8 cellular contexts compared by ENCODE assay signal in the genomic region with DNA sequence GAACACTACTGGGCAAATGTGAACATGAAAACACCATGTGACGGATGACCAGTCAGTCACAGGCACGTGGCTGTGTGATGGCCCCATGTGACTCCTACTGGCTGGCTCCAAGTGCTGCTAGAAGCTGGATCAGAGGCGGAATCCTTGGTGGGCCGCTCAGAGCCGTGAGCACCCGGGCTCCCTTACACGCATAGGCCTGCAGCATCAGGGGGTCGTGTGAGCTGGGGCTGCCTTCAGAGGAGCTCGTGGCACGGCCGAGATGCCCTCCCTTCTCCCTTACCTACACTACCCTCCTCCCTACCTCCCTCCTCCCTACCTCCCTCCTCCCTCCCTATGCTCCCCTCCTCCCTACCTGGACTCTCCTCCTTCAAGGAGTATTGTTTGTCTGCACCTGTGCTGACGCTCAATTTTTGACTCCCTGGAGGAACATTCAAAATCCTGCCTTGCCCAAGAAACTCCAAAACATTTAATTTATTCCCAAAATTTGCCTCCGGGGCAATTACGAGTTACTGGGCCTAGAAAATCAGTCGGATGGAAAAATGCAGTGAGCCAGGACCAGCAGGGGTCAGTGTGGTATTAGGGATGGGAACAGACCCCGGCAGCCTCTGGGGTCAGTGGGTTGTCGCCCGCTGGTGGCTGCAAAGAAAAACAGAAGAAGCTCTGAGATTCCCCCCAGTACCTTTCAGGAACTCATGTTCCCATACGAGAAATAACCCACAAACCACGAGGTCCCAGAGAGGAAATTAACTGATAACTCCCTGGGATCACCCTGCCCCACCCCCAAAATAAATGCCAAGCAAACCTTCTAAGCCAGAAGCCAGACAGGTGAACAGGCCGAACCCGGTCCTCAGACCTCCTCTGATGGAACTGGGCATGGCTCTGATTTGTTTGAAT.
DNase-seq lines count a peak whose midpoint lies in the region; TF ChIP-seq lines count a peak whose summit lies in the region.

No MANE protein-coding gene starts in this region.

- WGBS in liver: 25% methylated on average over 22 of the region's 22 CpGs

- H3K9me3 ChIP-seq in liver (ENCODE audit: control insufficient read depth in 4 of 4, low read length in 3 of 4): no peaks in the 10 kb centered on the region

- peak; percentile 85 for DNase-seq in AG20443 (ENCODE audit: low spot score)
- DNase-seq in GOT3 (lab: John Stamatoyannopoulos, UW): peak; percentile 42
- peak; percentile 50 to 80 for DNase-seq in NCI-H446 (lab: John Stamatoyannopoulos, UW)
- peak; percentile 39 to 59 for DNase-seq in activated CD4-positive, alpha-beta T cell treated with anti-CD3 and anti-CD28 coated beads for 24 hours (ENCODE audit: low read depth in 2 of 2)
- DNase-seq in cerebellum (ENCODE audit: low spot score): peak; percentile 80
- DNase-seq in stimulated activated CD8-positive, alpha-beta memory T cell treated with anti-CD3 and anti-CD28 coated beads, Interleukin-15, amount 100 ng/mL, for 1 hour (ENCODE audit: low read depth): peak; percentile 43
- DNase-seq in activated CD4-positive, CD25-positive, alpha-beta regulatory T cell treated with anti-CD3 and anti-CD28 coated beads, Interleukin-2, amount 50 U/mL, for 72 hours: no peak

- no peak overlapping the region for H3K4me3 ChIP-seq in liver (ENCODE audit: low read depth in 1 of 3, low read length in 3 of 3)

- H3K27me3 ChIP-seq in liver (ENCODE audit: control insufficient read depth in 4 of 4, insufficient read depth in 4 of 4, low read length in 3 of 4): no peaks in the 10 kb centered on the region

- H3K27ac ChIP-seq in liver (ENCODE audit: low read depth in 1 of 2, low read length in 2 of 2): peak overlapping the region; percentile 9 to 72

- H3K36me3 ChIP-seq in liver (ENCODE audit: control insufficient read depth in 4 of 4, insufficient read depth in 3 of 4, low read depth in 1 of 4, low read length in 3 of 4): no peaks in the 10 kb centered on the region

- TF ChIP-seq CTCF in liver (IDR thresholded peaks at IDR 0.05; ENCODE audit: low read depth, low read length, missing input control): peak; percentile 94

- peaks cover 23 to 63% (median 52%) of the 10 kb centered on the region in 4 donors for H3K4me1 ChIP-seq in liver (ENCODE audit: control insufficient read depth in 4 of 4, insufficient read depth in 4 of 4, low read length in 3 of 4)

- peak; percentile 97 to 99 for TF ChIP-seq RAD21 in liver (IDR thresholded peaks at IDR 0.05)

- H3K9ac ChIP-seq in liver (ENCODE audit: low read depth in 1 of 2, low read length in 2 of 2): peak overlapping the region in 1 of 2 donors; percentile 52

TF ChIP-seq in liver, 16 proteins besides CTCF, POLR2A, EP300 and RAD21:
- TF ChIP-seq FOXA1 (IDR thresholded peaks at IDR 0.05) (no peak), EGR1 (IDR thresholded peaks at IDR 0.05; ENCODE audit: low read depth in 2 of 2) (no peak), SP1 (IDR thresholded peaks at IDR 0.05) (no peak), TAF1 (conservative IDR thresholded peaks at IDR 0.05) (no peak), RXRA (IDR thresholded peaks at IDR 0.05) (peak; percentile 49 to 71), NR2F2 (IDR thresholded peaks at IDR 0.05) (peak; percentile 66), YY1 (IDR thresholded peaks at IDR 0.05) (no peak), HNF4A (conservative IDR thresholded peaks at IDR 0.05) (peak; percentile 5 to 22), GABPA (IDR thresholded peaks at IDR 0.05 in 1 of 2, conservative IDR thresholded peaks at IDR 0.05 in 1 of 2) (no peak), JUND (IDR thresholded peaks at IDR 0.05) (no peak)
- TF ChIP-seq, protein P1, sequence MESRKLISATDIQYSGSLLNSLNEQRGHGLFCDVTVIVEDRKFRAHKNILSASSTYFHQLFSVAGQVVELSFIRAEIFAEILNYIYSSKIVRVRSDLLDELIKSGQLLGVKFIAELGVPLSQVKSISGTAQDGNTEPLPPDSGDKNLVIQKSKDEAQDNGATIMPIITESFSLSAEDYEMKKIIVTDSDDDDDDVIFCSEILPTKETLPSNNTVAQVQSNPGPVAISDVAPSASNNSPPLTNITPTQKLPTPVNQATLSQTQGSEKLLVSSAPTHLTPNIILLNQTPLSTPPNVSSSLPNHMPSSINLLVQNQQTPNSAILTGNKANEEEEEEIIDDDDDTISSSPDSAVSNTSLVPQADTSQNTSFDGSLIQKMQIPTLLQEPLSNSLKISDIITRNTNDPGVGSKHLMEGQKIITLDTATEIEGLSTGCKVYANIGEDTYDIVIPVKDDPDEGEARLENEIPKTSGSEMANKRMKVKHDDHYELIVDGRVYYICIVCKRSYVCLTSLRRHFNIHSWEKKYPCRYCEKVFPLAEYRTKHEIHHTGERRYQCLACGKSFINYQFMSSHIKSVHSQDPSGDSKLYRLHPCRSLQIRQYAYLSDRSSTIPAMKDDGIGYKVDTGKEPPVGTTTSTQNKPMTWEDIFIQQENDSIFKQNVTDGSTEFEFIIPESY (IDR thresholded peaks at IDR 0.05): no peak
- TF ChIP-seq, protein P2, sequence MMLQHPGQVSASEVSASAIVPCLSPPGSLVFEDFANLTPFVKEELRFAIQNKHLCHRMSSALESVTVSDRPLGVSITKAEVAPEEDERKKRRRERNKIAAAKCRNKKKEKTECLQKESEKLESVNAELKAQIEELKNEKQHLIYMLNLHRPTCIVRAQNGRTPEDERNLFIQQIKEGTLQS (IDR thresholded peaks at IDR 0.05): no peak
TF ChIP-seq in liver: peak in this region for 3.
